ENCODE assay signal across 8 cellular contexts in the genomic region with DNA sequence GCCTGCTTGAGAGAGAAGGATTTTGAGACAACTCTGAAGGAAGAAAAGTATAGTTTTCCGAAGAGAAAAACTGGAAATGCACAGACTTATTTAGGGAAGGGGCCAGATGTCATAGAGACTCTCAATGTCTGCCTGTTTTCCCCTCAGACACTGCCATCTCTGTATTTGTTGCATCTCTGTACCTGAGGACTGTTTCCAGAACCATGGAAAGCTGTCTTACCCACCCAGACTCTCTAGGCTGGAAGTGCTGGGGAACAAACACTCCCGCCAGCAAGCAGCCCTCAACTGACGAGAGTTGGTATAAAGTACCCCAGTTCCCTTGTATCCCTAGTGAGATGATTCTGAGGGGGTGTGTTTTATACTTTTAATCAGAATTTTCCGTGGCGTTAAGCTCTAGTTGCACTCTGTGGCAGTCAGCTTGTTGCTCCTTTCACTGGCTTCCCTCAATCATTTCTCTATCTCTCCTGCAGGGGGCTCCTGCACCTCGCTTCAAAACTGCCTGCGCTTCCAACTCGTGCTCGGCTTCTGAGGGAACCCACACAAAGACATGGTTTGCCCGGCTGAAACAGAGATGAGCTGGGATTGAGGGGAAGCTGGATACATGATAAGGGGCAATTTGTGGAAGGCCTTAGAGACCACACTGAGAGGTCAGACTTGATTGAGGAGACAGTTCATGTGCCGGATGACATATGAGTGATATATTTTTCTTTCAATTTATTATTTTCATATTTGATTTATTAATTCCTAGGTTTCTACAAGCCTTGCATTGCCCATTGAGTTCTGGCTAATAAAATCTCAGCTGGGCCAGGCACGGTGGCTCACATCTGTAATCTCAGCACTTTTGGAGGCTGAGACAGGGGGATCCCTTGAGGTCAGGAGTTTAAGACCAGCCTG. TPM values are rescaled to one million over a fixed set of nuclear protein-coding genes. Genes with fewer than 3 reads are reported as not detected.
DNase-seq lines count a peak whose midpoint lies in the region; ATAC-seq lines count a peak whose summit lies in the region.

No MANE protein-coding gene starts in this region.

- ATAC-seq in HG03095 (IDR thresholded peaks at IDR 0.05; ENCODE audit: unreplicated experiment): no peak

- H3K9me3 ChIP-seq in HUES48 (ENCODE audit: control insufficient read depth, insufficient read depth, low read length): no peaks in the 10 kb centered on the region

- H3K9ac ChIP-seq in HUES48 (ENCODE audit: low read depth, low read length): no peak overlapping the region

- peak overlapping the region; percentile 38; the same call in 1 of the 2 replicates for H3K4me3 ChIP-seq in HUES48 (ENCODE audit: low read depth, low read length)

- no peaks in the 10 kb centered on the region for H3K4me1 ChIP-seq in HUES48 (ENCODE audit: control insufficient read depth, insufficient read depth, low read length)

- no peaks in the 10 kb centered on the region for H3K36me3 ChIP-seq in HUES48 (ENCODE audit: control insufficient read depth, insufficient read depth, low read length)

- no peak overlapping the region for H3K27ac ChIP-seq in HUES48 (ENCODE audit: low read depth, low read length)

- peak; percentile 29 for DNase-seq in COLO668 (lab: John Stamatoyannopoulos, UW; ENCODE audit: unreplicated experiment)
- peak; percentile 67 for DNase-seq in NOMO-1 treated with DMSO at 0.1 percent for 48 hours (lab: John Stamatoyannopoulos, UW; ENCODE audit: unreplicated experiment)
- DNase-seq in activated CD8-positive, alpha-beta memory T cell treated with anti-CD3 and anti-CD28 coated beads for 48 hours (ENCODE audit: low read depth in 2 of 3, low spot score in 2 of 3): peak in 2 of 3 experiments; percentile 10 to 30
- DNase-seq in epidermal melanocyte (ENCODE audit: insufficient read length, low spot score): peak; percentile 78
- DNase-seq in myocyte (ENCODE audit: low read depth): peak; percentile 84
- DNase-seq in stimulated activated CD8-positive, alpha-beta memory T cell treated with anti-CD3 and anti-CD28 coated beads, Interleukin-4, amount 100 ng/mL, for 48 hours: peak; percentile 60

- peaks cover 15% of the 10 kb centered on the region for H3K27me3 ChIP-seq in HUES48 (ENCODE audit: control insufficient read depth, insufficient read depth, low read length)

RNA-seq across cellular contexts. Expression of a gene that starts 36.9 kb away (rescaled TPM):
- 32.5 and 35.2 TPM in 2 replicates for total RNA-seq in myocyte
- 17.4 TPM for polyA plus RNA-seq in myocyte (2012)

Comparison
In these comparisons a context has a peak if more than half of its experiments do, and no peak if none do; other contexts are left out.
1. DNase-seq: peak in every context shown above with its lines; median percentile 84 in myocyte; 78 in epidermal melanocyte; 67 in NOMO-1 treated with DMSO at 0.1 percent for 48 hours; 60 in stimulated activated CD8-positive, alpha-beta memory T cell treated with anti-CD3 and anti-CD28 coated beads, Interleukin-4, amount 100 ng/mL, for 48 hours; 29 in COLO668; 20 in activated CD8-positive, alpha-beta memory T cell treated with anti-CD3 and anti-CD28 coated beads for 48 hours.